ENCODE assay signal across 9 cellular contexts in genomic region chr17:75822119-75822799, GRCh38. TPM values are rescaled to one million over a fixed set of nuclear protein-coding genes. Genes with fewer than 3 reads are reported as not detected.
DNase-seq lines count a peak whose midpoint lies in the region; ATAC-seq and TF ChIP-seq lines count a peak whose summit lies in the region.
"Had no signal": no experiment of that assay in that cellular context is flagged by ENCODE, and none has a peak within 500 bp of the region (broad histone marks: within the 10 kb centered on the region; RNA-seq: fewer than 3 reads in every experiment).

No MANE protein-coding gene starts in this region.

- ATAC-seq in right cardiac atrium, result no peak
- no peak for ATAC-seq in Right ventricle myocardium superior (ENCODE audit: poor library complexity)
- no peak for ATAC-seq in HG03571 (IDR thresholded peaks at IDR 0.05; ENCODE audit: unreplicated experiment)
- no peak for ATAC-seq in GM18517 (IDR thresholded peaks at IDR 0.05; ENCODE audit: unreplicated experiment)

- TF ChIP-seq CTCF in VCaP (conservative IDR thresholded peaks at IDR 0.05) (no peak), transverse colon (IDR thresholded peaks at IDR 0.05) (no peak)

- H3K27me3 ChIP-seq in right cardiac atrium (ENCODE audit: control insufficient read depth, insufficient read depth), result no peaks in the 10 kb centered on the region
- no peaks in the 10 kb centered on the region for H3K27me3 ChIP-seq in transverse colon
- no peaks in the 10 kb centered on the region for H3K27me3 ChIP-seq in SJCRH30

- in situ Hi-C loops in transverse colon (cut with MboI; ENCODE audit: low pct_ligation_motif_present in 1 of 4, low pct_unique_long_range_greater_than_20kb in 1 of 4, low sequenced_read_pairs in 3 of 4), result no loop called here

- H3K36me3 ChIP-seq in transverse colon (peaks cover 0 to 40% (median 14%) of the 10 kb centered on the region in 4 donors), SJCRH30 (peaks cover 43% of the 10 kb centered on the region)

- H3K4me3 ChIP-seq in right cardiac atrium (ENCODE audit: low read length) (no peak overlapping the region), transverse colon (no peak overlapping the region), SJCRH30 (no peak overlapping the region)

- 60% methylated on average over 18 of the region's 18 CpGs for WGBS in right cardiac atrium
- WGBS in transverse colon (ENCODE audit: low coverage in 1 of 2), 2 donors, result 70% methylated on average over 16 of the region's 18 CpGs; no CpG with 5 or more reads in 1 of the 2 donors

- H3K9me3 ChIP-seq in right cardiac atrium (ENCODE audit: control insufficient read depth, low read length), result no peaks in the 10 kb centered on the region
- H3K9me3 ChIP-seq in transverse colon, result no peaks in the 10 kb centered on the region
- no peaks in the 10 kb centered on the region for H3K9me3 ChIP-seq in SJCRH30 (replicated peaks)
- H3K9me3 ChIP-seq: Caco-2 had no signal

- intact Hi-C loops in right cardiac atrium (cut with DNase I) (no loop called here), Right ventricle myocardium superior (cut with DNase I) (no loop called here), transverse colon (cut with DNase I; ENCODE audit: low total_unique reads) (loop anchor here (10.0 kb wide), 1 partner anchor 67 kb away; no protein-coding TSS in a partner anchor)

- H3K27ac ChIP-seq in right cardiac atrium (ENCODE audit: low read length), result no peak overlapping the region
- peak overlapping the region; percentile 80 for H3K27ac ChIP-seq in VCaP
- no peak overlapping the region for H3K27ac ChIP-seq in transverse colon
- no peak overlapping the region for H3K27ac ChIP-seq in SJCRH30

- DNase-seq in right cardiac atrium, result peak in 2 of 3 donors; percentile 60 to 66
- no peak for DNase-seq in Right ventricle myocardium superior
- peak; percentile 14 for DNase-seq in epidermal melanocyte (ENCODE audit: insufficient read length, low spot score)
- peak; percentile 53 for DNase-seq in transverse colon
- no peak for DNase-seq in SJCRH30

- TF ChIP-seq EP300 in transverse colon (IDR thresholded peaks at IDR 0.05; ENCODE audit: low read depth), result no peak

- peaks cover 5% of the 10 kb centered on the region for H3K4me1 ChIP-seq in right cardiac atrium (ENCODE audit: control insufficient read depth, insufficient read depth, low read length)
- peaks cover 3 to 4% (median 4%) of the 10 kb centered on the region in 4 donors for H3K4me1 ChIP-seq in transverse colon
- H3K4me1 ChIP-seq in SJCRH30, result peaks cover 5% of the 10 kb centered on the region; the same call in 1 of the 2 replicates
- H3K4me1 ChIP-seq: Caco-2 had no signal

- TF ChIP-seq POLR2A in transverse colon (IDR thresholded peaks at IDR 0.05), result no peak

RNA-seq across cellular contexts. Expression of gene UNC13D, which starts 21.9 kb away (rescaled TPM):
- 10 to 100 TPM; 12.6 to 30.4 (median 27.4) TPM for total RNA-seq in right cardiac atrium
- 18.8 TPM for polyA plus RNA-seq in right cardiac atrium
- 10.6 TPM for total RNA-seq in Right ventricle myocardium superior
- 10 to 100 TPM in 3 of 4 donors, 1 to 10 TPM in 1; 3.0 to 48.3 (median 16.2) TPM for total RNA-seq in transverse colon
- total RNA-seq in SJCRH30 (2014; rRNA removed; shearing (Covaris generic)), result 1.4 and 3.2 TPM in 2 replicates

RNA-seq across cellular contexts. Expression of gene WBP2, which starts 32.9 kb away (rescaled TPM):
- 100 to 1,000 TPM; 112 to 128 (median 118) TPM for total RNA-seq in right cardiac atrium
- polyA plus RNA-seq in right cardiac atrium, result 109 TPM
- total RNA-seq in Right ventricle myocardium superior, result 145 TPM
- total RNA-seq in transverse colon, result 10 to 100 TPM; 27.7 to 75.1 (median 56.8) TPM
- total RNA-seq in SJCRH30 (2014; rRNA removed; shearing (Covaris generic)), result 36.3 and 38.3 TPM in 2 replicates

RNA-seq across cellular contexts. Expression of gene UNK, which starts 37.7 kb away (rescaled TPM):
- total RNA-seq in right cardiac atrium (10 to 100 TPM; 18.2 to 22.5 (median 19.9) TPM), Right ventricle myocardium superior (14.3 TPM), transverse colon (10 to 100 TPM; 24.0 to 99.1 (median 63.1) TPM)
- 20.8 TPM for polyA plus RNA-seq in right cardiac atrium
- 40.6 and 51.4 TPM in 2 replicates for total RNA-seq in SJCRH30 (2014; rRNA removed; shearing (Covaris generic))

RNA-seq across cellular contexts. Expression of gene TRIM47, which starts 56.1 kb away (rescaled TPM):
- 10 to 100 TPM; 24.1 to 25.9 (median 25.3) TPM for total RNA-seq in right cardiac atrium
- polyA plus RNA-seq in right cardiac atrium, result 19.2 TPM
- 33.4 TPM for total RNA-seq in Right ventricle myocardium superior
- total RNA-seq in transverse colon, result 100 to 1,000 TPM in 1 of 4 donors, 10 to 100 TPM in 3; 38.6 to 118 (median 41.0) TPM
- 8.1 and 9.9 TPM in 2 replicates for total RNA-seq in SJCRH30 (2014; rRNA removed; shearing (Covaris generic))

RNA-seq across cellular contexts. Expression of gene GALK1, which starts 57.3 kb away (rescaled TPM):
- total RNA-seq in right cardiac atrium (10 to 100 TPM; 15.9 to 19.5 (median 17.3) TPM), Right ventricle myocardium superior (23.3 TPM), transverse colon (100 to 1,000 TPM in 1 of 4 donors, 10 to 100 TPM in 1, 1 to 10 TPM in 2; 9.3 to 116 (median 30.9) TPM)
- 22.6 TPM for polyA plus RNA-seq in right cardiac atrium
- 29.0 and 31.5 TPM in 2 replicates for total RNA-seq in SJCRH30 (2014; rRNA removed; shearing (Covaris generic))

Comparison
In these comparisons a context has a peak if more than half of its experiments do, and no peak if none do; other contexts are left out.
1. DNase-seq: peak in right cardiac atrium (2 of 3), epidermal melanocyte (single experiment) and transverse colon (single experiment); none in Right ventricle myocardium superior (single experiment) and SJCRH30 (0 of 2).